ENCODE assay signal across 8 cellular contexts in genomic region chr6:56693246-56693607, GRCh38. TPM values are rescaled to one million over a fixed set of nuclear protein-coding genes. Genes with fewer than 3 reads are reported as not detected.
DNase-seq lines count a peak whose midpoint lies in the region; ATAC-seq, FAIRE-seq and TF ChIP-seq lines count a peak whose summit lies in the region.

No MANE protein-coding gene starts in this region.

- H3K27me3 ChIP-seq in right atrium auricular region (no peaks in the 10 kb centered on the region), stomach (no peaks in the 10 kb centered on the region)

- 27 to 34% (median 31%) methylated on average over 5 of the region's 5 CpGs for WGBS in stomach, 5 donors

- intact Hi-C loops in stomach (cut with DNase I; ENCODE audit: low total_unique reads), result loop anchor here (10.0 kb wide), 1 partner anchor 152 kb away; no protein-coding TSS in a partner anchor

- no peak for TF ChIP-seq EP300 in stomach (IDR thresholded peaks at IDR 0.05)

- H3K27ac ChIP-seq in right atrium auricular region, result peak overlapping the region; percentile 81 to 93
- H3K27ac ChIP-seq in stomach, result peak overlapping the region; percentile 52 to 87 (median 80)

- H3K36me3 ChIP-seq in right atrium auricular region (no peaks in the 10 kb centered on the region), stomach (no peaks in the 10 kb centered on the region)

- ATAC-seq in GM18909 (IDR thresholded peaks at IDR 0.05; ENCODE audit: poor library complexity, unreplicated experiment) (no peak), GM21381 (IDR thresholded peaks at IDR 0.05; ENCODE audit: unreplicated experiment) (no peak), HG02884 (IDR thresholded peaks at IDR 0.05; ENCODE audit: unreplicated experiment) (no peak)

- H3K9me3 ChIP-seq in right atrium auricular region, result no peaks in the 10 kb centered on the region
- no peaks in the 10 kb centered on the region for H3K9me3 ChIP-seq in stomach

- no peak for TF ChIP-seq CTCF in WI38 (IDR thresholded peaks at IDR 0.05; ENCODE audit: low read depth, low read length)
- TF ChIP-seq CTCF in right atrium auricular region (IDR thresholded peaks at IDR 0.05), result no peak
- no peak for TF ChIP-seq CTCF in stomach (IDR thresholded peaks at IDR 0.05)

- FAIRE-seq in GM19239 (lab: Jason Lieb, UNC), result peak; percentile 35

- TF ChIP-seq POLR2A in stomach (IDR thresholded peaks at IDR 0.05), result no peak

- H3K4me1 ChIP-seq in right atrium auricular region (peaks cover 0 to 48% of the 10 kb centered on the region in 2 donors), stomach (peaks cover 0 to 53% (median 31%) of the 10 kb centered on the region in 4 donors)

- peak overlapping the region; percentile 61 for H3K4me3 ChIP-seq in WI38 (ENCODE audit: low read depth, low read length)
- H3K4me3 ChIP-seq in right atrium auricular region, result peak overlapping the region; percentile 37 to 39
- peak overlapping the region in 3 of 4 donors; percentile 18 to 23 (median 21) for H3K4me3 ChIP-seq in stomach

- DNase-seq in GM19239 (ENCODE audit: insufficient read length, low spot score), result no peak
- DNase-seq in right atrium auricular region (ENCODE audit: low spot score), result peak; percentile 96
- peak; percentile 74 for DNase-seq in stomach
- no peak for DNase-seq in NCI-H1048 (lab: John Stamatoyannopoulos, UW)

RNA-seq across cellular contexts. Expression of gene DST, which starts 50.5 kb away (rescaled TPM):
- total RNA-seq in right atrium auricular region (100 to 1,000 TPM; 257 to 285 TPM), stomach (100 to 1,000 TPM; 153 to 623 (median 322) TPM)
- 10 to 100 TPM; 16.3 to 68.6 (median 25.3) TPM for polyA plus RNA-seq in stomach

Comparison
In these comparisons a context has a peak if more than half of its experiments do, and no peak if none do; other contexts are left out.
1. DNase-seq: peak in right atrium auricular region (single experiment) and stomach (single experiment); none in GM19239 (single experiment) and NCI-H1048 (single experiment).
2. Peak in every context shown above with its lines, with median percentiles within 50 percentile points of each other: H3K4me3 ChIP-seq.